In genomic region chr10:104831272-104831671, GRCh38 we compare ENCODE assay signal across 25 cellular contexts.
"Had no signal": no experiment of that assay in that cellular context is flagged by ENCODE, and none has a peak within 500 bp of the region (broad histone marks: within the 10 kb centered on the region; RNA-seq: fewer than 3 reads in every experiment).

No MANE protein-coding gene starts in this region.

- DNase-seq: IMR-90, Karpas-422, KG1, MG63, NCI-H1092, NCI-H1436, NCI-H187, NCI-H2029, NCI-H2081 treated with DMSO at 0.1 percent for 48 hours, NCI-H2171, NCI-H226, NCI-H446, NCI-H510A, NCI-H524 treated with DMSO at 0.1 percent for 48 hours, NCI-H69, NCI-H774, PC-3, SHP77 treated with DMSO at 0.1 percent for 48 hours, SJCRH30, T-helper 1 cell, T-helper 17 cell had no signal

- H3K9me3 ChIP-seq: MG63, SJCRH30 had no signal

- FAIRE-seq: HepG2 had no signal

- H3K27ac ChIP-seq: RWPE1, SJCRH30 had no signal

- ATAC-seq: HepG2, Panc1, PC-3, SK-N-SH treated with all-trans-retinoic acid at 6 μM for 48 hours, T-helper 17 cell had no signal

- H3K27me3 ChIP-seq: MG63, SJCRH30 had no signal

- H3K36me3 ChIP-seq: MG63, SJCRH30 had no signal

- H3K4me1 ChIP-seq: SJCRH30 had no signal

- H3K4me3 ChIP-seq: MG63, SJCRH30 had no signal
